ENCODE assay signal across 1 cellular context in genomic region chr10:81928119-81928518, GRCh38.
TF ChIP-seq lines count a peak whose summit lies in the region.

No MANE protein-coding gene starts in this region.

TF ChIP-seq in GM23338, 12 proteins besides CTCF, POLR2A, EP300 and RAD21:
- TF ChIP-seq, protein P1, sequence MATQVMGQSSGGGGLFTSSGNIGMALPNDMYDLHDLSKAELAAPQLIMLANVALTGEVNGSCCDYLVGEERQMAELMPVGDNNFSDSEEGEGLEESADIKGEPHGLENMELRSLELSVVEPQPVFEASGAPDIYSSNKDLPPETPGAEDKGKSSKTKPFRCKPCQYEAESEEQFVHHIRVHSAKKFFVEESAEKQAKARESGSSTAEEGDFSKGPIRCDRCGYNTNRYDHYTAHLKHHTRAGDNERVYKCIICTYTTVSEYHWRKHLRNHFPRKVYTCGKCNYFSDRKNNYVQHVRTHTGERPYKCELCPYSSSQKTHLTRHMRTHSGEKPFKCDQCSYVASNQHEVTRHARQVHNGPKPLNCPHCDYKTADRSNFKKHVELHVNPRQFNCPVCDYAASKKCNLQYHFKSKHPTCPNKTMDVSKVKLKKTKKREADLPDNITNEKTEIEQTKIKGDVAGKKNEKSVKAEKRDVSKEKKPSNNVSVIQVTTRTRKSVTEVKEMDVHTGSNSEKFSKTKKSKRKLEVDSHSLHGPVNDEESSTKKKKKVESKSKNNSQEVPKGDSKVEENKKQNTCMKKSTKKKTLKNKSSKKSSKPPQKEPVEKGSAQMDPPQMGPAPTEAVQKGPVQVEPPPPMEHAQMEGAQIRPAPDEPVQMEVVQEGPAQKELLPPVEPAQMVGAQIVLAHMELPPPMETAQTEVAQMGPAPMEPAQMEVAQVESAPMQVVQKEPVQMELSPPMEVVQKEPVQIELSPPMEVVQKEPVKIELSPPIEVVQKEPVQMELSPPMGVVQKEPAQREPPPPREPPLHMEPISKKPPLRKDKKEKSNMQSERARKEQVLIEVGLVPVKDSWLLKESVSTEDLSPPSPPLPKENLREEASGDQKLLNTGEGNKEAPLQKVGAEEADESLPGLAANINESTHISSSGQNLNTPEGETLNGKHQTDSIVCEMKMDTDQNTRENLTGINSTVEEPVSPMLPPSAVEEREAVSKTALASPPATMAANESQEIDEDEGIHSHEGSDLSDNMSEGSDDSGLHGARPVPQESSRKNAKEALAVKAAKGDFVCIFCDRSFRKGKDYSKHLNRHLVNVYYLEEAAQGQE (IDR thresholded peaks at IDR 0.05; ENCODE audit: unreplicated experiment): no peak
- TF ChIP-seq POLR2AphosphoS5 (IDR thresholded peaks at IDR 0.05; ENCODE audit: low read depth) (no peak), STAT1 (IDR thresholded peaks at IDR 0.05; ENCODE audit: unreplicated experiment) (no peak), EZH2phosphoT487 (IDR thresholded peaks at IDR 0.05; ENCODE audit: unreplicated experiment) (no peak), CREB1 (CRISPR knock-in tag; IDR thresholded peaks at IDR 0.05; ENCODE audit: low read depth) (no peak), NANOG (IDR thresholded peaks at IDR 0.05; ENCODE audit: borderline replicate concordance) (no peak), EZH2 (IDR thresholded peaks at IDR 0.05; ENCODE audit: low read depth, unreplicated experiment) (no peak), JUNB (IDR thresholded peaks at IDR 0.05; ENCODE audit: unreplicated experiment) (no peak), ZNF331 (CRISPR knock-in tag; IDR thresholded peaks at IDR 0.05; ENCODE audit: low read depth) (no peak), ZNF114 (CRISPR knock-in tag; IDR thresholded peaks at IDR 0.05) (no peak)
- TF ChIP-seq, protein P2, sequence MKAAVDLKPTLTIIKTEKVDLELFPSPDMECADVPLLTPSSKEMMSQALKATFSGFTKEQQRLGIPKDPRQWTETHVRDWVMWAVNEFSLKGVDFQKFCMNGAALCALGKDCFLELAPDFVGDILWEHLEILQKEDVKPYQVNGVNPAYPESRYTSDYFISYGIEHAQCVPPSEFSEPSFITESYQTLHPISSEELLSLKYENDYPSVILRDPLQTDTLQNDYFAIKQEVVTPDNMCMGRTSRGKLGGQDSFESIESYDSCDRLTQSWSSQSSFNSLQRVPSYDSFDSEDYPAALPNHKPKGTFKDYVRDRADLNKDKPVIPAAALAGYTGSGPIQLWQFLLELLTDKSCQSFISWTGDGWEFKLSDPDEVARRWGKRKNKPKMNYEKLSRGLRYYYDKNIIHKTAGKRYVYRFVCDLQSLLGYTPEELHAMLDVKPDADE (IDR thresholded peaks at IDR 0.05): no peak
- TF ChIP-seq, protein P3, sequence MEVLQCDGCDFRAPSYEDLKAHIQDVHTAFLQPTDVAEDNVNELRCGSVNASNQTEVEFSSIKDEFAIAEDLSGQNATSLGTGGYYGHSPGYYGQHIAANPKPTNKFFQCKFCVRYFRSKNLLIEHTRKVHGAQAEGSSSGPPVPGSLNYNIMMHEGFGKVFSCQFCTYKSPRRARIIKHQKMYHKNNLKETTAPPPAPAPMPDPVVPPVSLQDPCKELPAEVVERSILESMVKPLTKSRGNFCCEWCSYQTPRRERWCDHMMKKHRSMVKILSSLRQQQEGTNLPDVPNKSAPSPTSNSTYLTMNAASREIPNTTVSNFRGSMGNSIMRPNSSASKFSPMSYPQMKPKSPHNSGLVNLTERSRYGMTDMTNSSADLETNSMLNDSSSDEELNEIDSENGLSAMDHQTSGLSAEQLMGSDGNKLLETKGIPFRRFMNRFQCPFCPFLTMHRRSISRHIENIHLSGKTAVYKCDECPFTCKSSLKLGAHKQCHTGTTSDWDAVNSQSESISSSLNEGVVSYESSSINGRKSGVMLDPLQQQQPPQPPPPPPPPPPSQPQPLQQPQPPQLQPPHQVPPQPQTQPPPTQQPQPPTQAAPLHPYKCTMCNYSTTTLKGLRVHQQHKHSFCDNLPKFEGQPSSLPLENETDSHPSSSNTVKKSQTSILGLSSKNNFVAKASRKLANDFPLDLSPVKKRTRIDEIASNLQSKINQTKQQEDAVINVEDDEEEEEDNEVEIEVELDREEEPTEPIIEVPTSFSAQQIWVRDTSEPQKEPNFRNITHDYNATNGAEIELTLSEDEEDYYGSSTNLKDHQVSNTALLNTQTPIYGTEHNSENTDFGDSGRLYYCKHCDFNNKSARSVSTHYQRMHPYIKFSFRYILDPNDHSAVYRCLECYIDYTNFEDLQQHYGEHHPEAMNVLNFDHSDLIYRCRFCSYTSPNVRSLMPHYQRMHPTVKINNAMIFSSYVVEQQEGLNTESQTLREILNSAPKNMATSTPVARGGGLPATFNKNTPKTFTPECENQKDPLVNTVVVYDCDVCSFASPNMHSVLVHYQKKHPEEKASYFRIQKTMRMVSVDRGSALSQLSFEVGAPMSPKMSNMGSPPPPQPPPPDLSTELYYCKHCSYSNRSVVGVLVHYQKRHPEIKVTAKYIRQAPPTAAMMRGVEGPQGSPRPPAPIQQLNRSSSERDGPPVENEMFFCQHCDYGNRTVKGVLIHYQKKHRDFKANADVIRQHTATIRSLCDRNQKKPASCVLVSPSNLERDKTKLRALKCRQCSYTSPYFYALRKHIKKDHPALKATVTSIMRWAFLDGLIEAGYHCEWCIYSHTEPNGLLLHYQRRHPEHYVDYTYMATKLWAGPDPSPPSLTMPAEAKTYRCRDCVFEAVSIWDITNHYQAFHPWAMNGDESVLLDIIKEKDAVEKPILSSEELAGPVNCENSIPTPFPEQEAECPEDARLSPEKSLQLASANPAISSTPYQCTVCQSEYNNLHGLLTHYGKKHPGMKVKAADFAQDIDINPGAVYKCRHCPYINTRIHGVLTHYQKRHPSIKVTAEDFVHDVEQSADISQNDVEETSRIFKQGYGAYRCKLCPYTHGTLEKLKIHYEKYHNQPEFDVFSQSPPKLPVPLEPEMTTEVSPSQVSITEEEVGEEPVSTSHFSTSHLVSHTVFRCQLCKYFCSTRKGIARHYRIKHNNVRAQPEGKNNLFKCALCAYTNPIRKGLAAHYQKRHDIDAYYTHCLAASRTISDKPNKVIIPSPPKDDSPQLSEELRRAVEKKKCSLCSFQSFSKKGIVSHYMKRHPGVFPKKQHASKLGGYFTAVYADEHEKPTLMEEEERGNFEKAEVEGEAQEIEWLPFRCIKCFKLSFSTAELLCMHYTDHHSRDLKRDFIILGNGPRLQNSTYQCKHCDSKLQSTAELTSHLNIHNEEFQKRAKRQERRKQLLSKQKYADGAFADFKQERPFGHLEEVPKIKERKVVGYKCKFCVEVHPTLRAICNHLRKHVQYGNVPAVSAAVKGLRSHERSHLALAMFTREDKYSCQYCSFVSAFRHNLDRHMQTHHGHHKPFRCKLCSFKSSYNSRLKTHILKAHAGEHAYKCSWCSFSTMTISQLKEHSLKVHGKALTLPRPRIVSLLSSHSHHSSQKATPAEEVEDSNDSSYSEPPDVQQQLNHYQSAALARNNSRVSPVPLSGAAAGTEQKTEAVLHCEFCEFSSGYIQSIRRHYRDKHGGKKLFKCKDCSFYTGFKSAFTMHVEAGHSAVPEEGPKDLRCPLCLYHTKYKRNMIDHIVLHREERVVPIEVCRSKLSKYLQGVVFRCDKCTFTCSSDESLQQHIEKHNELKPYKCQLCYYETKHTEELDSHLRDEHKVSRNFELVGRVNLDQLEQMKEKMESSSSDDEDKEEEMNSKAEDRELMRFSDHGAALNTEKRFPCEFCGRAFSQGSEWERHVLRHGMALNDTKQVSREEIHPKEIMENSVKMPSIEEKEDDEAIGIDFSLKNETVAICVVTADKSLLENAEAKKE (CRISPR knock-in tag; IDR thresholded peaks at IDR 0.05): no peak
